In genomic region chr1:41908288-41908895, GRCh38 we compare ENCODE assay signal across 1 cellular context.
TF ChIP-seq lines count a peak whose summit lies in the region.

No MANE protein-coding gene starts in this region.

TF ChIP-seq in HEK293T, 16 proteins besides CTCF, POLR2A, EP300 and RAD21 (continued from another document):
- TF ChIP-seq ELF4 (IDR thresholded peaks at IDR 0.05) (no peak), SP1 (IDR thresholded peaks at IDR 0.05) (no peak), HDGF (IDR thresholded peaks at IDR 0.05; ENCODE audit: borderline replicate concordance) (no peak), L3MBTL2 (conservative IDR thresholded peaks at IDR 0.05) (no peak), FOXA1 (IDR thresholded peaks at IDR 0.05) (no peak), CTBP1 (IDR thresholded peaks at IDR 0.05; ENCODE audit: borderline replicate concordance) (no peak)
TF ChIP-seq in HEK293T: peak in this region for 0.
